30 cellular contexts compared by ENCODE assay signal in genomic region chr10:5741276-5741675, GRCh38.
"Had no signal": no experiment of that assay in that cellular context is flagged by ENCODE, and none has a peak within 500 bp of the region (broad histone marks: within the 10 kb centered on the region; RNA-seq: fewer than 3 reads in every experiment).

No MANE protein-coding gene starts in this region.

- H3K9me3 ChIP-seq: ascending aorta, neutrophil, right lobe of liver, tibial nerve had no signal

- H3K27me3 Mint-ChIP-seq: activated CD4-positive, alpha-beta T cell treated with anti-CD3 and anti-CD28 coated beads for 36 hours; activated naive CD8-positive, alpha-beta T cell; brain; progenitor cell of endocrine pancreas; T-cell had no signal

- H3K4me1 ChIP-seq: ascending aorta, right lobe of liver, tibial nerve had no signal

- H3K9me3 Mint-ChIP-seq: activated T-cell treated with anti-CD3 and anti-CD28 coated beads, Interleukin-2, amount 50 U/mL, for 4 hours; brain; endodermal cell; nephron progenitor cell; T-cell; T-helper 2 cell treated with Interferon-gamma antibody and Interleukin-4, amounts not matched to agents 5 μg/mL and 100 μg/mL, for 36 hours had no signal

- H3K27me3 ChIP-seq: ascending aorta, cardiac muscle cell, neutrophil, right lobe of liver, tibial nerve had no signal

- H3K27ac Mint-ChIP-seq: activated CD4-positive, alpha-beta T cell treated with anti-CD3 and anti-CD28 coated beads for 36 hours; activated naive CD8-positive, alpha-beta T cell; brain; endodermal cell; nephron progenitor cell; progenitor cell of endocrine pancreas; T-helper 2 cell treated with Interferon-gamma antibody and Interleukin-4, amounts not matched to agents 5 μg/mL and 100 μg/mL, for 36 hours had no signal

- H3K4me3 ChIP-seq: ascending aorta, cardiac muscle cell, right lobe of liver, tibial nerve had no signal

- H3K4me1 Mint-ChIP-seq: endodermal cell had no signal

- ATAC-seq: activated CD4-positive, alpha-beta T cell treated with anti-CD3 and anti-CD28 coated beads for 36 hours; activated T-cell treated with anti-CD3 and anti-CD28 coated beads, Interleukin-2, amount 50 U/mL, for 4 hours; esophagus mucosa; left cardiac atrium; left ventricle myocardium superior; right lobe of liver; T-cell had no signal

- H3K27ac ChIP-seq: ascending aorta, cardiac muscle cell, neutrophil, right lobe of liver, tibial nerve had no signal

- H3K4me3 Mint-ChIP-seq: activated CD4-positive, alpha-beta T cell treated with anti-CD3 and anti-CD28 coated beads for 36 hours; activated naive CD8-positive, alpha-beta T cell; activated T-cell treated with anti-CD3 and anti-CD28 coated beads, Interleukin-2, amount 50 U/mL, for 4 hours; brain; endodermal cell; nephron progenitor cell; T-cell; T-helper 2 cell treated with Interferon-gamma antibody and Interleukin-4, amounts not matched to agents 5 μg/mL and 100 μg/mL, for 36 hours had no signal

- DNase-seq: activated CD4-positive, alpha-beta T cell treated with anti-CD3 and anti-CD28 coated beads for 36 hours; activated CD4-positive, CD25-positive, alpha-beta regulatory T cell; activated CD8-positive, alpha-beta memory T cell treated with anti-CD3 and anti-CD28 coated beads for 24 hours; activated effector memory CD4-positive, alpha-beta T cell treated with Interleukin-2 at 50 U/mL for 16 hours; activated naive CD4-positive, alpha-beta T cell treated with Interleukin-2 at 50 U/mL for 16 hours; activated T-cell treated with anti-CD3 and anti-CD28 coated beads, Interleukin-2, amount 50 U/mL, for 4 hours; cortex of kidney; endodermal cell; foreskin fibroblast; head of caudate nucleus; hippocampal formation; left cardiac atrium; left ventricle myocardium superior; mammary epithelial cell; nephron progenitor cell; right lobe of liver; stimulated activated CD4-positive, alpha-beta T cell treated with anti-CD3 and anti-CD28 coated beads, Interleukin-12 subunit alpha, Interleukin-12 subunit beta, amount 100 ng/mL, for 4 hours; stimulated activated CD4-positive, alpha-beta T cell treated with anti-CD3 and anti-CD28 coated beads, Interleukin-4, amount 100 ng/mL, for 4 hours; stimulated activated CD8-positive, alpha-beta memory T cell treated with anti-CD3 and anti-CD28 coated beads, Interleukin-4, amount 100 ng/mL, for 48 hours; stimulated activated naive CD4-positive, alpha-beta T cell treated with Interleukin-2 at 50 U/mL for 16 hours; T-cell had no signal
